In genomic region chr1:151533870-151534269, GRCh38 we compare ENCODE assay signal across 15 cellular contexts. TPM values are rescaled to one million over a fixed set of nuclear protein-coding genes. Genes with fewer than 3 reads are reported as not detected.
DNase-seq lines count a peak whose midpoint lies in the region; ATAC-seq and TF ChIP-seq lines count a peak whose summit lies in the region.
"Had no signal": no experiment of that assay in that cellular context is flagged by ENCODE, and none has a peak within 500 bp of the region (broad histone marks: within the 10 kb centered on the region; RNA-seq: fewer than 3 reads in every experiment).

No MANE protein-coding gene starts in this region.

- H3K18ac ChIP-seq in neuronal stem cell (ENCODE audit: low read length): no peak overlapping the region

- no peak overlapping the region for H3K27ac Mint-ChIP-seq in natural killer cell treated with Interleukin-12 subunit alpha and Interleukin-12 subunit beta and Interleukin-15 and Interleukin-18, amount 100 ng/mL, for 72 hours
- H3K27ac Mint-ChIP-seq in natural killer cell: no peak overlapping the region
- H3K27ac Mint-ChIP-seq: CD4-positive, CD25-positive, alpha-beta regulatory T cell; CD8-positive, alpha-beta memory T cell; HFFc6; IgD-negative memory B cell had no signal

- no peak overlapping the region for H3K14ac ChIP-seq in neuronal stem cell (ENCODE audit: low read length)

- peaks cover 0 to 14% of the 10 kb centered on the region in 2 donors for H3K36me3 ChIP-seq in neuronal stem cell (replicated peaks in 1 of 2; ENCODE audit: control insufficient read depth in 2 of 2, insufficient read depth in 2 of 2, low read length in 2 of 2)

- DNase-seq in natural killer cell treated with Interleukin-12 subunit alpha and Interleukin-12 subunit beta and Interleukin-15 and Interleukin-18, amount 100 ng/mL, for 72 hours (ENCODE audit: low spot score): peak; percentile 40
- DNase-seq in natural killer cell (no peak), left kidney (ENCODE audit: low read depth, low spot score) (peak; percentile 78), neuronal stem cell (ENCODE audit: low spot score) (no peak), cerebellar nuclear complex (lab: John Stamatoyannopoulos, UW) (no peak), Kasumi-1 (lab: John Stamatoyannopoulos, UW) (no peak)
- no peak for DNase-seq in stimulated activated CD4-positive, alpha-beta T cell treated with anti-CD3 and anti-CD28 coated beads, Interleukin-2, amount 100 ng/mL, for 48 hours
- DNase-seq: 8988T; Caco-2; CD4-positive, CD25-positive, alpha-beta regulatory T cell; CD8-positive, alpha-beta memory T cell; DMS79; GDM1; HFFc6 had no signal

- no peak overlapping the region for H3K4me2 ChIP-seq in neuronal stem cell (ENCODE audit: insufficient read depth, low read length, poor library complexity, severe bottlenecking)

- intact Hi-C loops in natural killer cell (cut with micrococcal nuclease): loop anchor here (5.0 to 10.0 kb wide), 3 partner anchors 92 to 303 kb away; partner anchors contain the start of gene C2CD4D

- no peak overlapping the region for H3K4me3 Mint-ChIP-seq in natural killer cell treated with Interleukin-12 subunit alpha and Interleukin-12 subunit beta and Interleukin-15 and Interleukin-18, amount 100 ng/mL, for 72 hours
- H3K4me3 Mint-ChIP-seq in natural killer cell: no peak overlapping the region
- H3K4me3 Mint-ChIP-seq: CD4-positive, CD25-positive, alpha-beta regulatory T cell; HFFc6; IgD-negative memory B cell had no signal

- H3K9me3 Mint-ChIP-seq in natural killer cell treated with Interleukin-12 subunit alpha and Interleukin-12 subunit beta and Interleukin-15 and Interleukin-18, amount 100 ng/mL, for 72 hours: no peaks in the 10 kb centered on the region
- H3K9me3 Mint-ChIP-seq in natural killer cell: no peaks in the 10 kb centered on the region
- H3K9me3 Mint-ChIP-seq: CD4-positive, CD25-positive, alpha-beta regulatory T cell; CD8-positive, alpha-beta memory T cell; HFFc6; IgD-negative memory B cell had no signal

- no peak overlapping the region for H3K23ac ChIP-seq in neuronal stem cell (ENCODE audit: low read depth, low read length, poor library complexity)

- no peak for ATAC-seq in natural killer cell treated with Interleukin-12 subunit alpha and Interleukin-12 subunit beta and Interleukin-15 and Interleukin-18, amount 100 ng/mL, for 72 hours
- no peak for ATAC-seq in natural killer cell

- H4K8ac ChIP-seq in neuronal stem cell (ENCODE audit: low read depth, low read length): no peak overlapping the region

- no peak for TF ChIP-seq CTCF in natural killer cell (IDR thresholded peaks at IDR 0.05)

- no peak overlapping the region for H3K27ac ChIP-seq in neuronal stem cell (replicated peaks; ENCODE audit: low read length)

- no CpG with 5 or more reads among the region's 10 CpGs for WGBS in neuronal stem cell (ENCODE audit: extremely low coverage in 2 of 2, insufficient read length in 2 of 2, insufficient replicate concordance in 1 of 2), 2 donors

- H2BK12ac ChIP-seq in neuronal stem cell (ENCODE audit: low read length): no peak overlapping the region

- no peak overlapping the region for H3K9ac ChIP-seq in neuronal stem cell (ENCODE audit: low read depth, low read length, poor library complexity)

- peaks cover 0 to 14% of the 10 kb centered on the region in 2 donors for H3K4me1 ChIP-seq in neuronal stem cell (ENCODE audit: control insufficient read depth in 2 of 2, insufficient read depth in 1 of 2, low read depth in 1 of 2, low read length in 2 of 2)
- H3K4me1 ChIP-seq: Caco-2 had no signal

- H3K4ac ChIP-seq in neuronal stem cell (ENCODE audit: low read length): no peak overlapping the region

- H3K9me3 ChIP-seq in neuronal stem cell (replicated peaks in 1 of 2; ENCODE audit: control insufficient read depth in 2 of 2, insufficient read depth in 1 of 2, low read depth in 1 of 2, low read length in 2 of 2): no peaks in the 10 kb centered on the region
- H3K9me3 ChIP-seq: Caco-2 had no signal

- H4K91ac ChIP-seq in neuronal stem cell (ENCODE audit: low read depth, low read length, poor library complexity): no peak overlapping the region

- H3K79me1 ChIP-seq in neuronal stem cell (ENCODE audit: low read depth, low read length): no peaks in the 10 kb centered on the region

- H3K4me3 ChIP-seq in neuronal stem cell (ENCODE audit: low read length in 2 of 2): no peak overlapping the region

- H2BK120ac ChIP-seq in neuronal stem cell (ENCODE audit: low read depth, low read length): no peak overlapping the region

- no peak overlapping the region for H2BK15ac ChIP-seq in neuronal stem cell (ENCODE audit: low read length)

- no peak overlapping the region for H2BK5ac ChIP-seq in neuronal stem cell (ENCODE audit: low read length)

- H3K36me3 Mint-ChIP-seq in natural killer cell treated with Interleukin-12 subunit alpha and Interleukin-12 subunit beta and Interleukin-15 and Interleukin-18, amount 100 ng/mL, for 72 hours: no peaks in the 10 kb centered on the region
- H3K36me3 Mint-ChIP-seq in natural killer cell: no peaks in the 10 kb centered on the region
- H3K36me3 Mint-ChIP-seq: IgD-negative memory B cell had no signal

- no peaks in the 10 kb centered on the region for H3K4me1 Mint-ChIP-seq in natural killer cell treated with Interleukin-12 subunit alpha and Interleukin-12 subunit beta and Interleukin-15 and Interleukin-18, amount 100 ng/mL, for 72 hours (ENCODE audit: low read depth in 2 of 2)
- H3K4me1 Mint-ChIP-seq in natural killer cell: no peaks in the 10 kb centered on the region
- H3K4me1 Mint-ChIP-seq: CD4-positive, CD25-positive, alpha-beta regulatory T cell; CD8-positive, alpha-beta memory T cell had no signal

- H3K27me3 Mint-ChIP-seq in natural killer cell treated with Interleukin-12 subunit alpha and Interleukin-12 subunit beta and Interleukin-15 and Interleukin-18, amount 100 ng/mL, for 72 hours: no peaks in the 10 kb centered on the region
- H3K27me3 Mint-ChIP-seq in natural killer cell (ENCODE audit: low read depth in 2 of 2): no peaks in the 10 kb centered on the region
- H3K27me3 Mint-ChIP-seq: CD8-positive, alpha-beta memory T cell had no signal

- H2AK5ac ChIP-seq in neuronal stem cell (ENCODE audit: low read depth, low read length): no peak overlapping the region

- no peaks in the 10 kb centered on the region for H3K27me3 ChIP-seq in neuronal stem cell (ENCODE audit: control insufficient read depth in 3 of 3, insufficient read depth in 3 of 3, low read depth in 1 of 3, low read length in 3 of 3)

- peak overlapping the region; percentile 63 for H2AFZ ChIP-seq in neuronal stem cell (ENCODE audit: low read length)

RNA-seq across cellular contexts. Expression of gene TUFT1, which starts 6.2 kb away (rescaled TPM):
- 1 to 10 TPM; 2.0 to 2.3 TPM for total RNA-seq in natural killer cell treated with Interleukin-12 subunit alpha and Interleukin-12 subunit beta and Interleukin-15 and Interleukin-18, amount 100 ng/mL, for 72 hours
- 1 to 10 TPM; 4.6 to 7.2 (median 5.0) TPM for total RNA-seq in natural killer cell
- 8.1 TPM for polyA plus RNA-seq in neuronal stem cell (2013, experiment 1 of 2)
- polyA plus RNA-seq in neuronal stem cell (2013, experiment 2 of 2): 8.3 TPM

RNA-seq across cellular contexts. Expression of gene CGN, which starts 22.7 kb away (rescaled TPM):
- 1 to 10 TPM in 1 of 2 donors, under 1 TPM in 1; 0.31 to 1.8 TPM for total RNA-seq in natural killer cell treated with Interleukin-12 subunit alpha and Interleukin-12 subunit beta and Interleukin-15 and Interleukin-18, amount 100 ng/mL, for 72 hours
- under 1 TPM in 2 of 3 donors, not detected in 1; 0.07 to 0.80 TPM for total RNA-seq in natural killer cell
- 5.6 TPM for polyA plus RNA-seq in neuronal stem cell (2013, experiment 1 of 2)
- 5.6 TPM for polyA plus RNA-seq in neuronal stem cell (2013, experiment 2 of 2)
- polyA plus RNA-seq: IgD-negative memory B cell had no signal

Comparison
In these comparisons a context has a peak if more than half of its experiments do, and no peak if none do; other contexts are left out.
1. DNase-seq: peak in natural killer cell treated with Interleukin-12 subunit alpha and Interleukin-12 subunit beta and Interleukin-15 and Interleukin-18, amount 100 ng/mL, for 72 hours (single experiment) and left kidney (single experiment); none in natural killer cell (single experiment), neuronal stem cell (single experiment), cerebellar nuclear complex (0 of 2), stimulated activated CD4-positive, alpha-beta T cell treated with anti-CD3 and anti-CD28 coated beads, Interleukin-2, amount 100 ng/mL, for 48 hours (0 of 2) and Kasumi-1 (0 of 2).